ENCODE assay signal across 1 cellular context in the genomic region with DNA sequence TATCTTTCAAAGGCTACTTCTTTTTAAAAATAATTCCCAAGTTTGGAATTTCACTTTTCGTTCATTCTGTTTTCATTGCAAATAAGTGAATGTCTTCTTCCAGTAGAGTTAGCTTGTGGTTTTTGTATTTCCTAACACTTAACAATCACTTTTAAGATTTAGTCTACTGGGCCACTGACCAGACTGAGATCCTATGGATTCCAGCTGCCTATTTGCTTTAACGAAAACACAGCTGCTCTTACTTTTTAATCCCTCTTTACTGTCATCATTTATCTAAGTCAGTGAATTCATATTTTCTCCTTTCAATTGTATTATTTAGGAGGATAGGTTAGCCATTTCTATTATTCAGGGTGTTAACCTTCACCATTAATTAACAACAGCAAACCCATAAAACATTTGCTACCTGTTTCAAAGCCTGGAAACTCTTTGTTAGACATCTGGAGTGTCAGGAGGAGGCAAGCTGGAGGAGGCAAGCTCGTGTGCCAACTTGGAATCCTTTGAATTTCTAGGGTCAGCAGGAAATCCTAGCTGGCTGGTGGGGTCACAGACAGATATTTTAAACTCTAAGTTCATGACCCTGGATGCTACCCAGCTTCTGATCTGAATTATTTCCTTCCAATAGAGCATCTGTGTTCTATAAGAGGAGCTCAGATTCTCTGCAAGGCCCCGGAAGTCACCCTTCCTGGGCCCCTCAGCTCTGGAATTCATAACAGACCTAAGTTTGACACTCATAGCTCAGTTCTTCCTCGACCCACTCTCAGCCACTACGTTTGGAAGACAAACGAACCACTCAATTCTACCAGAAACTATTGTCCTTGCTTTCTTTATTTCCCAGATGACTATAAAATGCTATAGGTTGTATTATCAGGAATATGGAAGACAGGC.
TF ChIP-seq lines count a peak whose summit lies in the region.

No MANE protein-coding gene starts in this region.

TF ChIP-seq in WTC11, 78 proteins besides CTCF, POLR2A, EP300 and RAD21 (continued from another document):
- TF ChIP-seq, protein P1, sequence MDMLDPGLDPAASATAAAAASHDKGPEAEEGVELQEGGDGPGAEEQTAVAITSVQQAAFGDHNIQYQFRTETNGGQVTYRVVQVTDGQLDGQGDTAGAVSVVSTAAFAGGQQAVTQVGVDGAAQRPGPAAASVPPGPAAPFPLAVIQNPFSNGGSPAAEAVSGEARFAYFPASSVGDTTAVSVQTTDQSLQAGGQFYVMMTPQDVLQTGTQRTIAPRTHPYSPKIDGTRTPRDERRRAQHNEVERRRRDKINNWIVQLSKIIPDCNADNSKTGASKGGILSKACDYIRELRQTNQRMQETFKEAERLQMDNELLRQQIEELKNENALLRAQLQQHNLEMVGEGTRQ (CRISPR knock-in tag; IDR thresholded peaks at IDR 0.05): no peak
- TF ChIP-seq GRHL2 (CRISPR knock-in tag; IDR thresholded peaks at IDR 0.05; ENCODE audit: insufficient replicate concordance, severe bottlenecking) (no peak), ZNF671 (CRISPR knock-in tag; IDR thresholded peaks at IDR 0.05) (no peak), EMX1 (CRISPR knock-in tag; IDR thresholded peaks at IDR 0.05) (no peak), SP1 (CRISPR knock-in tag; conservative IDR thresholded peaks at IDR 0.05) (no peak)
- TF ChIP-seq, protein P2, sequence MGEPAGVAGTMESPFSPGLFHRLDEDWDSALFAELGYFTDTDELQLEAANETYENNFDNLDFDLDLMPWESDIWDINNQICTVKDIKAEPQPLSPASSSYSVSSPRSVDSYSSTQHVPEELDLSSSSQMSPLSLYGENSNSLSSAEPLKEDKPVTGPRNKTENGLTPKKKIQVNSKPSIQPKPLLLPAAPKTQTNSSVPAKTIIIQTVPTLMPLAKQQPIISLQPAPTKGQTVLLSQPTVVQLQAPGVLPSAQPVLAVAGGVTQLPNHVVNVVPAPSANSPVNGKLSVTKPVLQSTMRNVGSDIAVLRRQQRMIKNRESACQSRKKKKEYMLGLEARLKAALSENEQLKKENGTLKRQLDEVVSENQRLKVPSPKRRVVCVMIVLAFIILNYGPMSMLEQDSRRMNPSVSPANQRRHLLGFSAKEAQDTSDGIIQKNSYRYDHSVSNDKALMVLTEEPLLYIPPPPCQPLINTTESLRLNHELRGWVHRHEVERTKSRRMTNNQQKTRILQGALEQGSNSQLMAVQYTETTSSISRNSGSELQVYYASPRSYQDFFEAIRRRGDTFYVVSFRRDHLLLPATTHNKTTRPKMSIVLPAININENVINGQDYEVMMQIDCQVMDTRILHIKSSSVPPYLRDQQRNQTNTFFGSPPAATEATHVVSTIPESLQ (CRISPR knock-in tag; IDR thresholded peaks at IDR 0.05): no peak
- TF ChIP-seq, protein P3, sequence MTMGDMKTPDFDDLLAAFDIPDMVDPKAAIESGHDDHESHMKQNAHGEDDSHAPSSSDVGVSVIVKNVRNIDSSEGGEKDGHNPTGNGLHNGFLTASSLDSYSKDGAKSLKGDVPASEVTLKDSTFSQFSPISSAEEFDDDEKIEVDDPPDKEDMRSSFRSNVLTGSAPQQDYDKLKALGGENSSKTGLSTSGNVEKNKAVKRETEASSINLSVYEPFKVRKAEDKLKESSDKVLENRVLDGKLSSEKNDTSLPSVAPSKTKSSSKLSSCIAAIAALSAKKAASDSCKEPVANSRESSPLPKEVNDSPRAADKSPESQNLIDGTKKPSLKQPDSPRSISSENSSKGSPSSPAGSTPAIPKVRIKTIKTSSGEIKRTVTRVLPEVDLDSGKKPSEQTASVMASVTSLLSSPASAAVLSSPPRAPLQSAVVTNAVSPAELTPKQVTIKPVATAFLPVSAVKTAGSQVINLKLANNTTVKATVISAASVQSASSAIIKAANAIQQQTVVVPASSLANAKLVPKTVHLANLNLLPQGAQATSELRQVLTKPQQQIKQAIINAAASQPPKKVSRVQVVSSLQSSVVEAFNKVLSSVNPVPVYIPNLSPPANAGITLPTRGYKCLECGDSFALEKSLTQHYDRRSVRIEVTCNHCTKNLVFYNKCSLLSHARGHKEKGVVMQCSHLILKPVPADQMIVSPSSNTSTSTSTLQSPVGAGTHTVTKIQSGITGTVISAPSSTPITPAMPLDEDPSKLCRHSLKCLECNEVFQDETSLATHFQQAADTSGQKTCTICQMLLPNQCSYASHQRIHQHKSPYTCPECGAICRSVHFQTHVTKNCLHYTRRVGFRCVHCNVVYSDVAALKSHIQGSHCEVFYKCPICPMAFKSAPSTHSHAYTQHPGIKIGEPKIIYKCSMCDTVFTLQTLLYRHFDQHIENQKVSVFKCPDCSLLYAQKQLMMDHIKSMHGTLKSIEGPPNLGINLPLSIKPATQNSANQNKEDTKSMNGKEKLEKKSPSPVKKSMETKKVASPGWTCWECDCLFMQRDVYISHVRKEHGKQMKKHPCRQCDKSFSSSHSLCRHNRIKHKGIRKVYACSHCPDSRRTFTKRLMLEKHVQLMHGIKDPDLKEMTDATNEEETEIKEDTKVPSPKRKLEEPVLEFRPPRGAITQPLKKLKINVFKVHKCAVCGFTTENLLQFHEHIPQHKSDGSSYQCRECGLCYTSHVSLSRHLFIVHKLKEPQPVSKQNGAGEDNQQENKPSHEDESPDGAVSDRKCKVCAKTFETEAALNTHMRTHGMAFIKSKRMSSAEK (CRISPR knock-in tag; IDR thresholded peaks at IDR 0.05; ENCODE audit: borderline replicate concordance): no peak
- TF ChIP-seq, protein P4, sequence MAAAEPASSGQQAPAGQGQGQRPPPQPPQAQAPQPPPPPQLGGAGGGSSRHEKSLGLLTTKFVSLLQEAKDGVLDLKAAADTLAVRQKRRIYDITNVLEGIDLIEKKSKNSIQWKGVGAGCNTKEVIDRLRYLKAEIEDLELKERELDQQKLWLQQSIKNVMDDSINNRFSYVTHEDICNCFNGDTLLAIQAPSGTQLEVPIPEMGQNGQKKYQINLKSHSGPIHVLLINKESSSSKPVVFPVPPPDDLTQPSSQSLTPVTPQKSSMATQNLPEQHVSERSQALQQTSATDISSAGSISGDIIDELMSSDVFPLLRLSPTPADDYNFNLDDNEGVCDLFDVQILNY (CRISPR knock-in tag; IDR thresholded peaks at IDR 0.05): no peak
